ENCODE assay signal across 10 cellular contexts in genomic region chr7:129923709-129924108, GRCh38. TPM values are rescaled to one million over a fixed set of nuclear protein-coding genes. Genes with fewer than 3 reads are reported as not detected.
A peak's percentile ranks its signal among the peaks of the same experiment; 100 is the strongest.
DNase-seq lines count a peak whose midpoint lies in the region; ATAC-seq, FAIRE-seq and TF ChIP-seq lines count a peak whose summit lies in the region.
"Had no signal": no experiment of that assay in that cellular context is flagged by ENCODE, and none has a peak within 500 bp of the region (broad histone marks: within the 10 kb centered on the region; RNA-seq: fewer than 3 reads in every experiment).

No MANE protein-coding gene starts in this region.

- no TSS peak for BruUV-seq in GM12878 (replicated peaks; lab: Mats Ljungman, UMichigan)

- peaks cover 16% of the 10 kb centered on the region for H3K4me1 ChIP-seq in GM12878 (ENCODE audit: control insufficient read depth, insufficient read depth, low read length)

- no peak overlapping the region for H3K9ac ChIP-seq in GM12878 (ENCODE audit: control insufficient read depth, insufficient read depth, low read length)

- peaks cover 16% of the 10 kb centered on the region for H3K79me2 ChIP-seq in GM12878 (ENCODE audit: control insufficient read depth, insufficient read depth, low read length)

- peak; percentile 39 for DNase-seq in GM12878 (ENCODE audit: low read depth, low spot score)
- peak; percentile 89 for DNase-seq in renal cortical epithelial cell (ENCODE audit: low read depth)
- DNase-seq in NCI-H82 (lab: John Stamatoyannopoulos, UW): no peak
- no peak for DNase-seq in WERI-Rb-1
- no peak for DNase-seq in NCI-H1436 (lab: John Stamatoyannopoulos, UW)
- DNase-seq: substantia nigra had no signal

- H3K36me3 ChIP-seq in GM12878 (ENCODE audit: control insufficient read depth in 2 of 2, insufficient read depth in 2 of 2, low read length in 1 of 2) (peaks cover 2 to 7% of the 10 kb centered on the region in 2 experiments; a peak in 3 of 4 replicates), WERI-Rb-1 (peaks cover 2% of the 10 kb centered on the region; the same call in 1 of the 2 replicates)

- TF ChIP-seq EP300 in GM12878 (IDR thresholded peaks at IDR 0.05; ENCODE audit: borderline replicate concordance in 1 of 2, control insufficient read depth in 1 of 2, low read depth in 2 of 2, low read length in 2 of 2): no peak

- in situ Hi-C loops in GM12878 (cut with MboI): no loop called here

- H3K27ac ChIP-seq in GM12878 (ENCODE audit: control insufficient read depth, insufficient read depth): peak overlapping the region; percentile 31; the same call in 1 of the 2 replicates
- no peak overlapping the region for H3K27ac ChIP-seq in WERI-Rb-1
- H3K27ac ChIP-seq: HL-60 had no signal

- peak overlapping the region; percentile 61 for H3K4me2 ChIP-seq in GM12878 (ENCODE audit: control insufficient read depth, insufficient read depth)

- SMC1A ChIA-PET in GM12878 (lab: Charles Lee; ENCODE audit: uncharacterized antibody, unreplicated experiment): interaction anchor here (0.6 to 1.6 kb wide), 3 partner anchors 10 to 73 kb away, joined by 3 to 6 read pairs (median 4); no protein-coding TSS in a partner anchor

- intact Hi-C loops in GM12878 (cut with micrococcal nuclease; ENCODE audit: unreplicated experiment): no loop called here

- peaks cover 2% of the 10 kb centered on the region; the same call in 1 of the 2 replicates for H4K20me1 ChIP-seq in GM12878 (ENCODE audit: control insufficient read depth, insufficient read depth)

- RAD21 ChIA-PET in GM12878 (lab: Charles Lee; ENCODE audit: unreplicated experiment): interaction anchor here (1.0 to 1.8 kb wide), 3 partner anchors 10 to 86 kb away, joined by 3 to 9 read pairs (median 7); no protein-coding TSS in a partner anchor

- ATAC-seq in GM18505 (IDR thresholded peaks at IDR 0.05; ENCODE audit: unreplicated experiment): peak; percentile 63
- peak; percentile 52 for ATAC-seq in HG03097 (IDR thresholded peaks at IDR 0.05; ENCODE audit: low FRiP score, unreplicated experiment)
- ATAC-seq in GM12878: peak; percentile 90
- ATAC-seq in GM19023 (IDR thresholded peaks at IDR 0.05; ENCODE audit: unreplicated experiment): no peak

- H3K9me3 ChIP-seq in GM12878 (replicated peaks; ENCODE audit: control insufficient read depth, insufficient read depth, low read length): no peaks in the 10 kb centered on the region
- no peaks in the 10 kb centered on the region for H3K9me3 ChIP-seq in WERI-Rb-1 (ENCODE audit: severe bottlenecking)

- CTCF ChIA-PET in GM12878 (lab: Yijun Ruan, JAX): interaction anchor here (0.6 to 1.4 kb wide), 3 partner anchors 86 to 1062 kb away, joined by 3 to 5 read pairs (median 4); no protein-coding TSS in a partner anchor

- 20% methylated on average over 2 of the region's 2 CpGs for WGBS in GM12878 (ENCODE audit: insufficient coverage, insufficient replicate concordance, low lambda C conversion rate, missing lambda C conversion rate)

- no peak for FAIRE-seq in GM12878 (lab: Jason Lieb, UNC)

- no peak for TF ChIP-seq RAD21 in GM12878 (IDR thresholded peaks at IDR 0.05; ENCODE audit: insufficient read depth, low read depth, low read length)

- H3K4me3 ChIP-seq in GM12878 (no peak overlapping the region), WERI-Rb-1 (ENCODE audit: low read depth, low read length) (no peak overlapping the region)

- POLR2A ChIA-PET in GM12878 (lab: Charles Lee): no interaction called here

- H3K27me3 ChIP-seq in GM12878 (replicated peaks in 1 of 2; ENCODE audit: control insufficient read depth in 2 of 2, insufficient read depth in 2 of 2, low read length in 1 of 2): no peaks in the 10 kb centered on the region
- H3K27me3 ChIP-seq in WERI-Rb-1 (ENCODE audit: insufficient read depth, low read depth, severe bottlenecking): no peaks in the 10 kb centered on the region

- H2AFZ ChIP-seq in GM12878 (ENCODE audit: control insufficient read depth, low read depth, low read length): no peak overlapping the region

- TF ChIP-seq POLR2A in GM18505 (IDR thresholded peaks at IDR 0.05; ENCODE audit: borderline replicate concordance, extremely low read depth, insufficient read depth, insufficient read length) (no peak), GM12878 (IDR thresholded peaks at IDR 0.05; ENCODE audit: low read depth, low read length) (no peak)

- TF ChIP-seq CTCF in GM12878 (IDR thresholded peaks at IDR 0.05 in 2 of 3, conservative IDR thresholded peaks at IDR 0.05 in 1 of 3; ENCODE audit: control insufficient read depth in 2 of 3, extremely low read depth in 1 of 3, insufficient read depth in 1 of 3, low read depth in 3 of 3, low read length in 3 of 3) (no peak), WERI-Rb-1 (IDR thresholded peaks at IDR 0.05; ENCODE audit: low read depth, low read length) (no peak)

TF ChIP-seq in GM12878, 131 proteins besides CTCF, POLR2A, EP300 and RAD21 (continues in another document):
- TF ChIP-seq SUPT20H (IDR thresholded peaks at IDR 0.05; ENCODE audit: borderline replicate concordance, control insufficient read depth, low read depth, low read length) (no peak), CUX1 (IDR thresholded peaks at IDR 0.05; ENCODE audit: insufficient replicate concordance, low read depth, low read length) (no peak)

RNA-seq across cellular contexts. Expression of gene UBE2H, which starts 29.1 kb away (rescaled TPM):
- 127 and 133 TPM in 2 replicates for total RNA-seq in GM12878 (2013; cell fraction: nucleolus; rRNA removed)
- total RNA-seq in GM12878 (2014; rRNA removed) (21.0 and 21.8 TPM in 2 replicates), GM12878 (2014; rRNA removed; fragmentation: Illumina TruSeq; extraction: Trizol) (30.6 and 35.6 TPM in 2 replicates), GM12878 (2021) (40.7 and 43.4 TPM in 2 replicates), renal cortical epithelial cell (126 and 201 TPM in 2 replicates)
- 28.7 TPM for polyA plus RNA-seq in GM12878 (2011; ENCODE audit: low read depth)
- polyA plus RNA-seq in GM12878 (2011; rRNA removed) (75.5 and 127 TPM in 2 replicates), GM12878 (2014; fragmentation: Illumina TruSeq; extraction: Trizol) (49.8 and 80.4 TPM in 2 replicates), GM12878 (2014; fragmentation: Nextera tagmentation; extraction: Ambion mirVana) (10 to 100 TPM; 15.6 to 16.8 TPM), GM12878 (2014; rRNA removed) (25.1 and 29.9 TPM in 2 replicates), GM12878 (2016; fragmentation: Nextera tagmentation; extraction: Ambion mirVana) (10 to 100 TPM; 28.4 to 38.7 TPM)
- polyA plus RNA-seq in GM12878 (2011; cell fraction: cytosol; rRNA removed): 26.5 and 36.9 TPM in 2 replicates
- polyA plus RNA-seq in GM12878 (2011; cell fraction: nucleus; rRNA removed): 24.6 and 30.6 TPM in 2 replicates
- 37.4 and 38.8 TPM in 2 replicates for polyA plus RNA-seq in GM12878 (2012)
- polyA minus RNA-seq in GM12878 (2011; rRNA and poly(A)+ RNA removed): 38.4 and 53.8 TPM in 2 replicates
- polyA minus RNA-seq in GM12878 (2011; cell fraction: cytosol; rRNA and poly(A)+ RNA removed): 16.2 and 27.7 TPM in 2 replicates
- polyA minus RNA-seq in GM12878 (2011; cell fraction: nucleus; rRNA and poly(A)+ RNA removed): 19.1 and 37.6 TPM in 2 replicates

Comparison
In these comparisons a context has a peak if more than half of its experiments do, and no peak if none do; other contexts are left out.
1. DNase-seq: peak in GM12878 (single experiment) and renal cortical epithelial cell (single experiment); none in NCI-H82 (single experiment), WERI-Rb-1 (single experiment) and NCI-H1436 (single experiment).